ENCODE assay signal across 9 cellular contexts in the genomic region with DNA sequence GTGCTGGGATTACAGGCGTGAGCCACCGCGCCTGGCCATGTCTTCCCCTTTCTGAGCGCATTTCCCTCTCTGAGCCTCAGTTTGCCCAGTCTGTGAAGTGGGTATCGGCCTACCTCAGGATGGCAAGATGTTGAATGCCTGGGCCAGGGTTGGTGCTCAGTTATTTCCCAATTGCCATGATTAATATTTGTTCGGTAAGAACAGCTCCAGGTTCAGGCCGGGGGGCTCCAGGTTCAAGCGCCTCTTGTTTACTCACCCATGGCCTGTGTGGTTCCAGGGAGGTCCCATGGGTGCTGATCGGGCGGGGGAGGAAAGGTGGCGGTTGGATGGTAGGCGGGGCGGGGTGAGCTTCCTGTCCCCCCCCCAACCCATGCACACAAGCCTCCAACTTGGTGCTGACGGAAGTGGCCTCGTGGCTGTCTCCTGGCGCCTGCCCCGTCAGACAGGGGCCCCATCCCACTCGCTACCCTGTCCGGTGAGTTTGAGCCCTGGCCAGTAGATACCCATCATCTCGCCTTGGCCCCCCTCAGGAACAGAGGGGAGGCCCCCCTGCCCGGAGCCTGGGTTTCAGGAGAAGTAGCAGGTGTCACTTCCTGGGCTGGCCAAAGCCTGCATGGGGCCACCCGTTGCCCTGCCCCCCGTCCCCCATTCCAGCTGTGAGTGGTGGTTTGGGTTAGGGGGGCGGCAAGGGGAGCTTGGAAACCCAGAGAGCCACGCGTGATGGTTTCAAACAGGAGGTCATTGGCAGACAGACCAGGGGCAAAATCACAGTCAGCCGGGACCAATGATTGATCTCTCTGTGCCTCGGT. TPM values are rescaled to one million over a fixed set of nuclear protein-coding genes. Genes with fewer than 3 reads are reported as not detected.
DNase-seq lines count a peak whose midpoint lies in the region; ATAC-seq and TF ChIP-seq lines count a peak whose summit lies in the region.
"Had no signal": no experiment of that assay in that cellular context is flagged by ENCODE, and none has a peak within 500 bp of the region (broad histone marks: within the 10 kb centered on the region; RNA-seq: fewer than 3 reads in every experiment).

A gene with protein sequence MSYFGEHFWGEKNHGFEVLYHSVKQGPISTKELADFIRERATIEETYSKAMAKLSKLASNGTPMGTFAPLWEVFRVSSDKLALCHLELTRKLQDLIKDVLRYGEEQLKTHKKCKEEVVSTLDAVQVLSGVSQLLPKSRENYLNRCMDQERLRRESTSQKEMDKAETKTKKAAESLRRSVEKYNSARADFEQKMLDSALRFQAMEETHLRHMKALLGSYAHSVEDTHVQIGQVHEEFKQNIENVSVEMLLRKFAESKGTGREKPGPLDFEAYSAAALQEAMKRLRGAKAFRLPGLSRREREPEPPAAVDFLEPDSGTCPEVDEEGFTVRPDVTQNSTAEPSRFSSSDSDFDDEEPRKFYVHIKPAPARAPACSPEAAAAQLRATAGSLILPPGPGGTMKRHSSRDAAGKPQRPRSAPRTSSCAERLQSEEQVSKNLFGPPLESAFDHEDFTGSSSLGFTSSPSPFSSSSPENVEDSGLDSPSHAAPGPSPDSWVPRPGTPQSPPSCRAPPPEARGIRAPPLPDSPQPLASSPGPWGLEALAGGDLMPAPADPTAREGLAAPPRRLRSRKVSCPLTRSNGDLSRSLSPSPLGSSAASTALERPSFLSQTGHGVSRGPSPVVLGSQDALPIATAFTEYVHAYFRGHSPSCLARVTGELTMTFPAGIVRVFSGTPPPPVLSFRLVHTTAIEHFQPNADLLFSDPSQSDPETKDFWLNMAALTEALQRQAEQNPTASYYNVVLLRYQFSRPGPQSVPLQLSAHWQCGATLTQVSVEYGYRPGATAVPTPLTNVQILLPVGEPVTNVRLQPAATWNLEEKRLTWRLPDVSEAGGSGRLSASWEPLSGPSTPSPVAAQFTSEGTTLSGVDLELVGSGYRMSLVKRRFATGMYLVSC (plus strand): TSS at position 375 of the 809 bp plus-strand sequence. CDS start 3,688 bp downstream, outside the sequence.

- H3K4me3 ChIP-seq in right atrium auricular region (no peak within 1 kb of the TSS), mucosa of rectum (ENCODE audit: low read length in 2 of 2) (peak within 1 kb of the TSS; percentile 9 to 69), stomach (peak within 1 kb of the TSS; percentile 14 to 31 (median 24))
- H3K4me3 ChIP-seq: A549 had no signal

- H3K36me3 ChIP-seq in right atrium auricular region (no peaks in the 10 kb centered on the region), mucosa of rectum (ENCODE audit: control insufficient read depth in 2 of 2, insufficient read depth in 2 of 2, low read length in 2 of 2) (no peaks in the 10 kb centered on the region), stomach (no peaks in the 10 kb centered on the region)

- no peaks in the 10 kb centered on the region for H3K9me3 Mint-ChIP-seq in activated naive CD4-positive, alpha-beta T cell treated with anti-CD3 and anti-CD28 coated beads for 36 hours

- peak within 1 kb of the TSS; percentile 91 for H3K27ac Mint-ChIP-seq in activated naive CD4-positive, alpha-beta T cell treated with anti-CD3 and anti-CD28 coated beads for 36 hours

- H3K9me3 ChIP-seq in right atrium auricular region, result no peaks in the 10 kb centered on the region
- H3K9me3 ChIP-seq in mucosa of rectum (ENCODE audit: control insufficient read depth in 2 of 2, low read length in 2 of 2), result no peaks in the 10 kb centered on the region
- no peaks in the 10 kb centered on the region for H3K9me3 ChIP-seq in stomach
- H3K9me3 ChIP-seq: A549 had no signal

- ATAC-seq in Right ventricle myocardium inferior, result no peak
- ATAC-seq: A549 had no signal

- CTCF ChIA-PET in activated naive CD4-positive, alpha-beta T cell treated with anti-CD3 and anti-CD28 coated beads for 36 hours (lab: Charles Lee), result interaction anchor here (0.7 to 1.0 kb wide), 3 partner anchors 20 to 178 kb away, joined by 3 read pairs; no protein-coding TSS in a partner anchor

- intact Hi-C loops in Right ventricle myocardium inferior (cut with DNase I), result no loop called here
- intact Hi-C loops in activated naive CD4-positive, alpha-beta T cell treated with anti-CD3 and anti-CD28 coated beads for 36 hours (cut with micrococcal nuclease), result loop anchor here (10.0 kb wide), 1 partner anchor 417 kb away; a partner anchor contains a TSS
- intact Hi-C loops in stomach (cut with DNase I; ENCODE audit: low total_unique reads), result no loop called here

- no peak for TF ChIP-seq EP300 in stomach (IDR thresholded peaks at IDR 0.05)

- no peak for TF ChIP-seq CTCF in right atrium auricular region (IDR thresholded peaks at IDR 0.05)
- TF ChIP-seq CTCF in stomach (IDR thresholded peaks at IDR 0.05), result no peak

- peaks cover 18% of the 10 kb centered on the region for H3K36me3 Mint-ChIP-seq in activated naive CD4-positive, alpha-beta T cell treated with anti-CD3 and anti-CD28 coated beads for 36 hours (ENCODE audit: low read depth)

- H3K27ac ChIP-seq in right atrium auricular region (no peak within 1 kb of the TSS), mucosa of rectum (ENCODE audit: low read depth in 2 of 2, low read length in 2 of 2) (peak within 1 kb of the TSS; percentile 45 to 70), stomach (peak within 1 kb of the TSS in 4 of 5 donors; percentile 47 to 70 (median 56))

- H3K9ac ChIP-seq in mucosa of rectum (ENCODE audit: low read depth in 1 of 2, low read length in 2 of 2), result peak within 1 kb of the TSS; percentile 23 to 32

- peak within 1 kb of the TSS; percentile 80 for H3K4me3 Mint-ChIP-seq in activated naive CD4-positive, alpha-beta T cell treated with anti-CD3 and anti-CD28 coated beads for 36 hours

- 48 to 61% (median 54%) methylated on average over 23 to 28 of the region's 28 CpGs for WGBS in stomach, 5 donors

- DNase-seq in Right ventricle myocardium inferior (ENCODE audit: missing footprints) (peak; percentile 81), right atrium auricular region (ENCODE audit: low spot score) (no peak), T follicular helper cell (ENCODE audit: low read depth) (peak; percentile 78), stomach (peak; percentile 51), NCI-H1105 (lab: John Stamatoyannopoulos, UW) (no peak), DMS114 treated with DMSO at 0.1 percent for 48 hours (lab: John Stamatoyannopoulos, UW; ENCODE audit: unreplicated experiment) (no peak)
- DNase-seq in activated naive CD4-positive, alpha-beta T cell treated with anti-CD3 and anti-CD28 coated beads for 36 hours, result peak; percentile 94

- peaks cover 59% of the 10 kb centered on the region for H3K4me1 Mint-ChIP-seq in activated naive CD4-positive, alpha-beta T cell treated with anti-CD3 and anti-CD28 coated beads for 36 hours (ENCODE audit: low read depth)

- H3K4me1 ChIP-seq in right atrium auricular region, result peaks cover 0 to 15% of the 10 kb centered on the region in 2 donors
- H3K4me1 ChIP-seq in mucosa of rectum (ENCODE audit: control insufficient read depth in 2 of 2, insufficient read depth in 2 of 2, low read length in 2 of 2), result peaks cover 3 to 4% of the 10 kb centered on the region in 2 donors
- H3K4me1 ChIP-seq in stomach, result peaks cover 6 to 37% (median 21%) of the 10 kb centered on the region in 4 donors

- no peak for TF ChIP-seq POLR2A in stomach (IDR thresholded peaks at IDR 0.05)

- H3K27me3 ChIP-seq in right atrium auricular region (no peaks in the 10 kb centered on the region), mucosa of rectum (ENCODE audit: control insufficient read depth in 2 of 2, insufficient read depth in 2 of 2, low read length in 2 of 2) (peaks cover 0 to 2% of the 10 kb centered on the region in 2 donors), stomach (no peaks in the 10 kb centered on the region)

- no peaks in the 10 kb centered on the region for H3K27me3 Mint-ChIP-seq in activated naive CD4-positive, alpha-beta T cell treated with anti-CD3 and anti-CD28 coated beads for 36 hours (ENCODE audit: low read depth)

RNA-seq across cellular contexts. Expression of the gene that starts here (rescaled TPM):
- total RNA-seq in Right ventricle myocardium inferior, result 0.24 TPM
- total RNA-seq in right atrium auricular region, result 1 to 10 TPM in 1 of 2 donors, under 1 TPM in 1; 0.19 to 1.3 TPM
- 10 to 100 TPM; 48.9 to 56.8 TPM for total RNA-seq in activated naive CD4-positive, alpha-beta T cell treated with anti-CD3 and anti-CD28 coated beads for 36 hours
- 1 to 10 TPM in 3 of 5 donors, under 1 TPM in 1, not detected in 1; 0.55 to 9.3 (median 2.0) TPM for total RNA-seq in stomach
- polyA plus RNA-seq in stomach, result under 1 TPM; 0.53 to 0.92 (median 0.75) TPM

Comparison
In these comparisons a context has a peak if more than half of its experiments do, and no peak if none do; other contexts are left out.
1. RNA of the gene that starts here (total RNA-seq): 48.9 to 56.8 TPM in activated naive CD4-positive, alpha-beta T cell treated with anti-CD3 and anti-CD28 coated beads for 36 hours; 0.55 to 9.3 TPM in stomach, 0.19 to 1.3 TPM in right atrium auricular region and 0.24 TPM in Right ventricle myocardium inferior (single experiment); every median in the first group is over 4 times any median in the second.
2. Peak in DNase-seq in Right ventricle myocardium inferior; RNA of the gene not detected or under 1 TPM.
3. DNase-seq: peak in T follicular helper cell (single experiment), activated naive CD4-positive, alpha-beta T cell treated with anti-CD3 and anti-CD28 coated beads for 36 hours (single experiment) and stomach (single experiment); none in right atrium auricular region (single experiment), NCI-H1105 (single experiment) and DMS114 treated with DMSO at 0.1 percent for 48 hours (single experiment).
4. H3K27ac ChIP-seq: peak in mucosa of rectum (2 of 2) and stomach (4 of 5); none in right atrium auricular region (0 of 2).
5. H3K4me3 ChIP-seq: peak in mucosa of rectum (2 of 2) and stomach (4 of 4); none in right atrium auricular region (0 of 2).